Comparison of ENCODE assay signal across 1 cellular context in genomic region chr17:50477976-50478375, GRCh38.
TF ChIP-seq lines count a peak whose summit lies in the region.

No MANE protein-coding gene starts in this region.

TF ChIP-seq in SK-N-SH, 30 proteins besides CTCF, POLR2A, EP300 and RAD21 (continued from another document):
- TF ChIP-seq REST (IDR thresholded peaks at IDR 0.05; ENCODE audit: low read depth, low read length) = no peak
- no peak for TF ChIP-seq POLR2AphosphoS5 (IDR thresholded peaks at IDR 0.05; ENCODE audit: low read depth, low read length)
- no peak for TF ChIP-seq FOXJ3 (CRISPR knock-in tag; IDR thresholded peaks at IDR 0.05)
- TF ChIP-seq GABPA (IDR thresholded peaks at IDR 0.05; ENCODE audit: low read depth) = no peak
- TF ChIP-seq USF1 (IDR thresholded peaks at IDR 0.05; ENCODE audit: borderline replicate concordance, low read depth) = no peak
- no peak for TF ChIP-seq GATA2 (CRISPR knock-in tag; IDR thresholded peaks at IDR 0.05)
- TF ChIP-seq IRF3 (IDR thresholded peaks at IDR 0.05; ENCODE audit: low read depth, low read length) = no peak
- no peak for TF ChIP-seq CHD2 (IDR thresholded peaks at IDR 0.05; ENCODE audit: low read length, partially characterized antibody)
- TF ChIP-seq SIN3A (IDR thresholded peaks at IDR 0.05; ENCODE audit: borderline replicate concordance, low read depth, low read length) = no peak
- no peak for TF ChIP-seq TCF12 (IDR thresholded peaks at IDR 0.05)
